1 cellular context compared by ENCODE assay signal in the genomic region with DNA sequence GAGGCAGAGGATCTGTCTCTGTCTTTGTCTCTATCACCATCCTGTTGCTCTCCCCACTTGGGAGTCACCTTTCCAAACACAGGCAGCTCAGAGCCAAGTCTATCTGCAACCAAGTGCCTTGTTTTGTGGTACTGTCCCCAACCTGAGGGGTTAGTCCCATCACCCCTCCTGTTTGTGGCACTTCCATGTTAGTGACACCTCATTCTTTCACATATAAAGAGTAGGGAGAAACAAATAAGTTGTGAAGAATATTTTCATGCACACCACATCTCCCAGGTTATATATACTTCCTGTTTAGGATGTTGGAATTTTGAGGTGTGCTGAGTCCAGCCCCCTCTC.
TF ChIP-seq lines count a peak whose summit lies in the region.

No MANE protein-coding gene starts in this region.

TF ChIP-seq in K562, 482 proteins besides CTCF, POLR2A, EP300 and RAD21 (continues in another document):
- TF ChIP-seq ZZZ3 (IDR thresholded peaks at IDR 0.05) (no peak), FOXJ2 (tag; IDR thresholded peaks at IDR 0.05) (peak; percentile 40; the same call in 1 of the 2 replicates), EGR1 (conservative IDR thresholded peaks at IDR 0.05) (no peak), POLR2H (tag; IDR thresholded peaks at IDR 0.05; ENCODE audit: low read depth) (peak; percentile 81; the same call in 1 of the 2 replicates), U2AF2 (optimal IDR thresholded peaks at IDR 0.05; ENCODE audit: low read depth, low read length) (no peak), NONO (IDR thresholded peaks at IDR 0.05; ENCODE audit: low read depth in 2 of 2, low read length in 1 of 2) (0 out of 4 replicates have a peak, but pooled peaks of 1 of the 2 experiments have one; percentile 40), ETV5 (CRISPR knock-in tag; IDR thresholded peaks at IDR 0.05; ENCODE audit: low read depth) (0 out of 2 replicates have a peak, but pooled peaks have one; percentile 18), ZNF3 (CRISPR knock-in tag; IDR thresholded peaks at IDR 0.05) (no peak), U2AF1 (optimal IDR thresholded peaks at IDR 0.05; ENCODE audit: low read depth, low read length) (no peak), EWSR1 (IDR thresholded peaks at IDR 0.05; ENCODE audit: borderline replicate concordance, low read depth, partially characterized antibody) (no peak), PURB (CRISPR knock-in tag; IDR thresholded peaks at IDR 0.05; ENCODE audit: low read depth) (no peak), FUS (optimal IDR thresholded peaks at IDR 0.05; ENCODE audit: low read depth, low read length) (no peak), PRMT5 (CRISPR knock-in tag; IDR thresholded peaks at IDR 0.05) (no peak), ZNF589 (CRISPR knock-in tag; IDR thresholded peaks at IDR 0.05; ENCODE audit: low read depth) (0 out of 2 replicates have a peak, but pooled peaks have one; percentile 46), ATF2 (CRISPR knock-in tag; IDR thresholded peaks at IDR 0.05) (no peak), ZBTB7A (IDR thresholded peaks at IDR 0.05; ENCODE audit: borderline replicate concordance, control insufficient read depth, low read depth, low read length) (no peak), KDM5B (IDR thresholded peaks at IDR 0.05; ENCODE audit: insufficient replicate concordance, low read depth, low read length) (peak; percentile 14), MTF1 (CRISPR knock-in tag; IDR thresholded peaks at IDR 0.05; ENCODE audit: borderline replicate concordance) (no peak), SP1 (CRISPR knock-in tag; IDR thresholded peaks at IDR 0.05) (peak; percentile 64), TEAD4 (IDR thresholded peaks at IDR 0.05; ENCODE audit: low read length) (no peak), TEAD4 (CRISPR knock-in tag; IDR thresholded peaks at IDR 0.05; ENCODE audit: borderline replicate concordance) (no peak), KDM1A (IDR thresholded peaks at IDR 0.05) (no peak), POLR2AphosphoS5 (IDR thresholded peaks at IDR 0.05; ENCODE audit: control insufficient read depth, insufficient read depth, low read depth, low read length) (0 out of 2 replicates have a peak, but pooled peaks have one; percentile 17), SP2 (IDR thresholded peaks at IDR 0.05; ENCODE audit: extremely low read depth, low read depth, low read length, poor library complexity, severe bottlenecking) (no peak), RBM25 (IDR thresholded peaks at IDR 0.05; ENCODE audit: low read depth, low read length, severe bottlenecking) (peak; percentile 56), TAF1 (IDR thresholded peaks at IDR 0.05; ENCODE audit: control insufficient read depth, extremely low read depth, insufficient read depth, low read length, severe bottlenecking) (no peak), ZNF695 (CRISPR knock-in tag; IDR thresholded peaks at IDR 0.05) (no peak), DIDO1 (tag; IDR thresholded peaks at IDR 0.05; ENCODE audit: low read depth) (no peak), SOX6 (IDR thresholded peaks at IDR 0.05) (no peak), FOXK1 (CRISPR knock-in tag; IDR thresholded peaks at IDR 0.05; ENCODE audit: borderline replicate concordance) (no peak), ZKSCAN8 (CRISPR knock-in tag; IDR thresholded peaks at IDR 0.05) (0 out of 2 replicates have a peak, but pooled peaks have one; percentile 28), SMAD3 (CRISPR knock-in tag; conservative IDR thresholded peaks at IDR 0.05) (no peak), PHB (CRISPR knock-in tag; IDR thresholded peaks at IDR 0.05) (no peak), TAL1 (IDR thresholded peaks at IDR 0.05) (no peak), SIN3A (IDR thresholded peaks at IDR 0.05; ENCODE audit: borderline replicate concordance in 2 of 2, control insufficient read depth in 1 of 2, low read depth in 2 of 2, low read length in 2 of 2) (peak in 1 of 2 experiments; percentile 12; a peak in 1 of 4 replicates), RFX1 (IDR thresholded peaks at IDR 0.05) (no peak), E2F8 (IDR thresholded peaks at IDR 0.05; ENCODE audit: low read depth, partially characterized antibody) (peak; percentile 14), HOXB6 (CRISPR knock-in tag; IDR thresholded peaks at IDR 0.05; ENCODE audit: borderline replicate concordance) (no peak), NCOA1 (IDR thresholded peaks at IDR 0.05; ENCODE audit: low read depth) (no peak), ZNF212 (CRISPR knock-in tag; IDR thresholded peaks at IDR 0.05) (no peak)
- TF ChIP-seq, protein P1, sequence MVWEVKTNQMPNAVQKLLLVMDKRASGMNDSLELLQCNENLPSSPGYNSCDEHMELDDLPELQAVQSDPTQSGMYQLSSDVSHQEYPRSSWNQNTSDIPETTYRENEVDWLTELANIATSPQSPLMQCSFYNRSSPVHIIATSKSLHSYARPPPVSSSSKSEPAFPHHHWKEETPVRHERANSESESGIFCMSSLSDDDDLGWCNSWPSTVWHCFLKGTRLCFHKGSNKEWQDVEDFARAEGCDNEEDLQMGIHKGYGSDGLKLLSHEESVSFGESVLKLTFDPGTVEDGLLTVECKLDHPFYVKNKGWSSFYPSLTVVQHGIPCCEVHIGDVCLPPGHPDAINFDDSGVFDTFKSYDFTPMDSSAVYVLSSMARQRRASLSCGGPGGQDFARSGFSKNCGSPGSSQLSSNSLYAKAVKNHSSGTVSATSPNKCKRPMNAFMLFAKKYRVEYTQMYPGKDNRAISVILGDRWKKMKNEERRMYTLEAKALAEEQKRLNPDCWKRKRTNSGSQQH (CRISPR knock-in tag; IDR thresholded peaks at IDR 0.05) = no peak
- TF ChIP-seq, protein P2, sequence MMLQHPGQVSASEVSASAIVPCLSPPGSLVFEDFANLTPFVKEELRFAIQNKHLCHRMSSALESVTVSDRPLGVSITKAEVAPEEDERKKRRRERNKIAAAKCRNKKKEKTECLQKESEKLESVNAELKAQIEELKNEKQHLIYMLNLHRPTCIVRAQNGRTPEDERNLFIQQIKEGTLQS (IDR thresholded peaks at IDR 0.05) = no peak
- TF ChIP-seq, protein P2 (CRISPR knock-in tag; conservative IDR thresholded peaks at IDR 0.05) = no peak
- TF ChIP-seq, protein P3, sequence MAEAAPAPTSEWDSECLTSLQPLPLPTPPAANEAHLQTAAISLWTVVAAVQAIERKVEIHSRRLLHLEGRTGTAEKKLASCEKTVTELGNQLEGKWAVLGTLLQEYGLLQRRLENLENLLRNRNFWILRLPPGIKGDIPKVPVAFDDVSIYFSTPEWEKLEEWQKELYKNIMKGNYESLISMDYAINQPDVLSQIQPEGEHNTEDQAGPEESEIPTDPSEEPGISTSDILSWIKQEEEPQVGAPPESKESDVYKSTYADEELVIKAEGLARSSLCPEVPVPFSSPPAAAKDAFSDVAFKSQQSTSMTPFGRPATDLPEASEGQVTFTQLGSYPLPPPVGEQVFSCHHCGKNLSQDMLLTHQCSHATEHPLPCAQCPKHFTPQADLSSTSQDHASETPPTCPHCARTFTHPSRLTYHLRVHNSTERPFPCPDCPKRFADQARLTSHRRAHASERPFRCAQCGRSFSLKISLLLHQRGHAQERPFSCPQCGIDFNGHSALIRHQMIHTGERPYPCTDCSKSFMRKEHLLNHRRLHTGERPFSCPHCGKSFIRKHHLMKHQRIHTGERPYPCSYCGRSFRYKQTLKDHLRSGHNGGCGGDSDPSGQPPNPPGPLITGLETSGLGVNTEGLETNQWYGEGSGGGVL (CRISPR knock-in tag; IDR thresholded peaks at IDR 0.05) = no peak
- TF ChIP-seq, protein P4, sequence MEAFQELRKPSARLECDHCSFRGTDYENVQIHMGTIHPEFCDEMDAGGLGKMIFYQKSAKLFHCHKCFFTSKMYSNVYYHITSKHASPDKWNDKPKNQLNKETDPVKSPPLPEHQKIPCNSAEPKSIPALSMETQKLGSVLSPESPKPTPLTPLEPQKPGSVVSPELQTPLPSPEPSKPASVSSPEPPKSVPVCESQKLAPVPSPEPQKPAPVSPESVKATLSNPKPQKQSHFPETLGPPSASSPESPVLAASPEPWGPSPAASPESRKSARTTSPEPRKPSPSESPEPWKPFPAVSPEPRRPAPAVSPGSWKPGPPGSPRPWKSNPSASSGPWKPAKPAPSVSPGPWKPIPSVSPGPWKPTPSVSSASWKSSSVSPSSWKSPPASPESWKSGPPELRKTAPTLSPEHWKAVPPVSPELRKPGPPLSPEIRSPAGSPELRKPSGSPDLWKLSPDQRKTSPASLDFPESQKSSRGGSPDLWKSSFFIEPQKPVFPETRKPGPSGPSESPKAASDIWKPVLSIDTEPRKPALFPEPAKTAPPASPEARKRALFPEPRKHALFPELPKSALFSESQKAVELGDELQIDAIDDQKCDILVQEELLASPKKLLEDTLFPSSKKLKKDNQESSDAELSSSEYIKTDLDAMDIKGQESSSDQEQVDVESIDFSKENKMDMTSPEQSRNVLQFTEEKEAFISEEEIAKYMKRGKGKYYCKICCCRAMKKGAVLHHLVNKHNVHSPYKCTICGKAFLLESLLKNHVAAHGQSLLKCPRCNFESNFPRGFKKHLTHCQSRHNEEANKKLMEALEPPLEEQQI (IDR thresholded peaks at IDR 0.05) = peak; percentile 35; the same call in 1 of the 2 replicates
- TF ChIP-seq, protein P5, sequence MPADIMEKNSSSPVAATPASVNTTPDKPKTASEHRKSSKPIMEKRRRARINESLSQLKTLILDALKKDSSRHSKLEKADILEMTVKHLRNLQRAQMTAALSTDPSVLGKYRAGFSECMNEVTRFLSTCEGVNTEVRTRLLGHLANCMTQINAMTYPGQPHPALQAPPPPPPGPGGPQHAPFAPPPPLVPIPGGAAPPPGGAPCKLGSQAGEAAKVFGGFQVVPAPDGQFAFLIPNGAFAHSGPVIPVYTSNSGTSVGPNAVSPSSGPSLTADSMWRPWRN (IDR thresholded peaks at IDR 0.05; ENCODE audit: low read depth) = no peak
- TF ChIP-seq, protein P6, sequence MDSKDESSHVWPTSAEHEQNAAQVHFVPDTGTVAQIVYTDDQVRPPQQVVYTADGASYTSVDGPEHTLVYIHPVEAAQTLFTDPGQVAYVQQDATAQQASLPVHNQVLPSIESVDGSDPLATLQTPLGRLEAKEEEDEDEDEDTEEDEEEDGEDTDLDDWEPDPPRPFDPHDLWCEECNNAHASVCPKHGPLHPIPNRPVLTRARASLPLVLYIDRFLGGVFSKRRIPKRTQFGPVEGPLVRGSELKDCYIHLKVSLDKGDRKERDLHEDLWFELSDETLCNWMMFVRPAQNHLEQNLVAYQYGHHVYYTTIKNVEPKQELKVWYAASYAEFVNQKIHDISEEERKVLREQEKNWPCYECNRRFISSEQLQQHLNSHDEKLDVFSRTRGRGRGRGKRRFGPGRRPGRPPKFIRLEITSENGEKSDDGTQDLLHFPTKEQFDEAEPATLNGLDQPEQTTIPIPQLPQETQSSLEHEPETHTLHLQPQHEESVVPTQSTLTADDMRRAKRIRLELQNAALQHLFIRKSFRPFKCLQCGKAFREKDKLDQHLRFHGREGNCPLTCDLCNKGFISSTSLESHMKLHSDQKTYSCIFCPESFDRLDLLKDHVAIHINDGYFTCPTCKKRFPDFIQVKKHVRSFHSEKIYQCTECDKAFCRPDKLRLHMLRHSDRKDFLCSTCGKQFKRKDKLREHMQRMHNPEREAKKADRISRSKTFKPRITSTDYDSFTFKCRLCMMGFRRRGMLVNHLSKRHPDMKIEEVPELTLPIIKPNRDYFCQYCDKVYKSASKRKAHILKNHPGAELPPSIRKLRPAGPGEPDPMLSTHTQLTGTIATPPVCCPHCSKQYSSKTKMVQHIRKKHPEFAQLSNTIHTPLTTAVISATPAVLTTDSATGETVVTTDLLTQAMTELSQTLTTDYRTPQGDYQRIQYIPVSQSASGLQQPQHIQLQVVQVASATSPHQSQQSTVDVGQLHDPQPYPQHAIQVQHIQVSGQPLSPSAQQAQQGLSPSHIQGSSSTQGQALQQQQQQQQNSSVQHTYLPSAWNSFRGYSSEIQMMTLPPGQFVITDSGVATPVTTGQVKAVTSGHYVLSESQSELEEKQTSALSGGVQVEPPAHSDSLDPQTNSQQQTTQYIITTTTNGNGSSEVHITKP (IDR thresholded peaks at IDR 0.05; ENCODE audit: partially characterized antibody) = no peak
- TF ChIP-seq, protein P7, sequence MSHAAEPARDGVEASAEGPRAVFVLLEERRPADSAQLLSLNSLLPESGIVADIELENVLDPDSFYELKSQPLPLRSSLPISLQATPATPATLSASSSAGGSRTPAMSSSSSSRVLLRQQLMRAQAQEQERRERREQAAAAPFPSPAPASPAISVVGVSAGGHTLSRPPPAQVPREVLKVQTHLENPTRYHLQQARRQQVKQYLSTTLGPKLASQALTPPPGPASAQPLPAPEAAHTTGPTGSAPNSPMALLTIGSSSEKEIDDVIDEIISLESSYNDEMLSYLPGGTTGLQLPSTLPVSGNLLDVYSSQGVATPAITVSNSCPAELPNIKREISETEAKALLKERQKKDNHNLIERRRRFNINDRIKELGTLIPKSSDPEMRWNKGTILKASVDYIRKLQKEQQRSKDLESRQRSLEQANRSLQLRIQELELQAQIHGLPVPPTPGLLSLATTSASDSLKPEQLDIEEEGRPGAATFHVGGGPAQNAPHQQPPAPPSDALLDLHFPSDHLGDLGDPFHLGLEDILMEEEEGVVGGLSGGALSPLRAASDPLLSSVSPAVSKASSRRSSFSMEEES (CRISPR knock-in tag; IDR thresholded peaks at IDR 0.05) = no peak
